In genomic region chr9:97853056-97853843, GRCh38 we compare ENCODE assay signal across 1 cellular context.
TF ChIP-seq lines count a peak whose summit lies in the region.

FOXE1 (plus strand) TSS chr9:97853226; CDS start chr9:97853915, 689 bp downstream.

TF ChIP-seq in HepG2, 621 proteins besides CTCF, POLR2A, EP300 and RAD21 (continued from another document):
- TF ChIP-seq, protein P1, sequence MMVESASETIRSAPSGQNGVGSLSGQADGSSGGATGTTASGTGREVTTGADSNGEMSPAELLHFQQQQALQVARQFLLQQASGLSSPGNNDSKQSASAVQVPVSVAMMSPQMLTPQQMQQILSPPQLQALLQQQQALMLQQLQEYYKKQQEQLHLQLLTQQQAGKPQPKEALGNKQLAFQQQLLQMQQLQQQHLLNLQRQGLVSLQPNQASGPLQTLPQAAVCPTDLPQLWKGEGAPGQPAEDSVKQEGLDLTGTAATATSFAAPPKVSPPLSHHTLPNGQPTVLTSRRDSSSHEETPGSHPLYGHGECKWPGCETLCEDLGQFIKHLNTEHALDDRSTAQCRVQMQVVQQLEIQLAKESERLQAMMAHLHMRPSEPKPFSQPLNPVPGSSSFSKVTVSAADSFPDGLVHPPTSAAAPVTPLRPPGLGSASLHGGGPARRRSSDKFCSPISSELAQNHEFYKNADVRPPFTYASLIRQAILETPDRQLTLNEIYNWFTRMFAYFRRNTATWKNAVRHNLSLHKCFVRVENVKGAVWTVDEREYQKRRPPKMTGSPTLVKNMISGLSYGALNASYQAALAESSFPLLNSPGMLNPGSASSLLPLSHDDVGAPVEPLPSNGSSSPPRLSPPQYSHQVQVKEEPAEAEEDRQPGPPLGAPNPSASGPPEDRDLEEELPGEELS (CRISPR knock-in tag; IDR thresholded peaks at IDR 0.05), result no peak
- TF ChIP-seq TOE1 (CRISPR knock-in tag; IDR thresholded peaks at IDR 0.05) (no peak), KLF11 (CRISPR knock-in tag; IDR thresholded peaks at IDR 0.05) (no peak)
TF ChIP-seq in HepG2: peak in this region for 11.
